Comparison of ENCODE assay signal across 27 cellular contexts in the genomic region with DNA sequence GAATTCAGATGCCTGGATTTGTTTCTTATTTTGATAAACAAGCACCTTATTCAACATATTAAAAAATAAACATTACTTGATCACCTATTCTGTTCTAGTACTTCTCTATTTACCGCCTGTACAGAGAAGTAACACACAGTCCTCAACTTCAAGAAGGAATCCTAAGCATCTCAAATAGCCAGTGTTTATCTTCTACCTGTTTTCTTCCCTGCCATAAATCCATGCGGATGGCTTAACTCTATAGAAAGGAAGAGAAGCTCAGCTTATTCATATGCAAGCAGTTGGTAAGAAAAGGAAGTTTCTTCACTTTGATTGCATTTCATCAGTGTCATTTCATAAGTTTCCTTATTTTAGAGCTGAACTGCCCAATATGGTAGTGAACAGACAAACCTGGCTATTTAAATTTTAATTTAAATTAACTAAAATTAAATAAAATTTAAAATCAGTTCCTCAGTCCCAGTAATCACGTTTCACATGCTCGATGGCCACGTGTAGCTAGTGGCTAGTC.
"Had no signal": no experiment of that assay in that cellular context is flagged by ENCODE, and none has a peak within 500 bp of the region (broad histone marks: within the 10 kb centered on the region; RNA-seq: fewer than 3 reads in every experiment).

No MANE protein-coding gene starts in this region.

- H3K9me3 ChIP-seq: adrenal gland, ascending aorta, esophagus muscularis mucosa, testis, uterus had no signal

- H3K4me3 ChIP-seq: adrenal gland, ascending aorta, dorsolateral prefrontal cortex, esophagus muscularis mucosa, hepatocyte, left lung, lung, neural progenitor cell, testis, uterus had no signal

- H3K36me3 Mint-ChIP-seq: activated naive CD8-positive, alpha-beta T cell; mesothelial cell of epicardium; neural progenitor cell; stimulated activated naive B cell treated with anti-CD40 and anti-IgM and Interleukin-4, amounts not matched to agents 10 μg/mL and 1 μg/mL and 100 μg/mL, for 72 hours had no signal

- H3K9ac ChIP-seq: neural progenitor cell had no signal

- H3K27me3 Mint-ChIP-seq: effector memory CD8-positive, alpha-beta T cell; progenitor cell of endocrine pancreas; stimulated activated naive B cell treated with anti-CD40 and anti-IgM and Interleukin-4, amounts not matched to agents 10 μg/mL and 1 μg/mL and 100 μg/mL, for 72 hours had no signal

- DNase-seq: activated naive CD4-positive, alpha-beta T cell; activated T-cell treated with anti-CD3 and anti-CD28 coated beads, Interleukin-2, amount 50 U/mL, for 1 hour; adrenal gland; brain microvascular endothelial cell; caudate nucleus; dorsolateral prefrontal cortex; effector memory CD8-positive, alpha-beta T cell; glutamatergic neuron; kidney glomerular epithelial cell; left lung; naive thymus-derived CD8-positive, alpha-beta T cell; stimulated activated CD4-positive, alpha-beta T cell treated with anti-CD3 and anti-CD28 coated beads, Interleukin-2, amount 100 ng/mL, for 48 hours; stimulated activated CD8-positive, alpha-beta memory T cell treated with anti-CD3 and anti-CD28 coated beads, Interleukin-4, amount 100 ng/mL, for 48 hours; stimulated activated naive B cell treated with anti-CD40 and anti-IgM and Interleukin-4, amounts not matched to agents 10 μg/mL and 1 μg/mL and 100 μg/mL, for 72 hours; testis; trophoblast cell; uterus had no signal

- H3K4me1 ChIP-seq: adrenal gland, ascending aorta, esophagus muscularis mucosa, left lung, testis, uterus had no signal

- H2AFZ ChIP-seq: hepatocyte, neural progenitor cell had no signal

- H3K9me3 Mint-ChIP-seq: effector memory CD8-positive, alpha-beta T cell; neural progenitor cell had no signal

- ATAC-seq: effector memory CD8-positive, alpha-beta T cell; left lung; naive thymus-derived CD8-positive, alpha-beta T cell; stimulated activated naive B cell treated with anti-CD40 and anti-IgM and Interleukin-4, amounts not matched to agents 10 μg/mL and 1 μg/mL and 100 μg/mL, for 72 hours had no signal

- H3K27ac Mint-ChIP-seq: activated naive CD8-positive, alpha-beta T cell; effector memory CD8-positive, alpha-beta T cell; mesothelial cell of epicardium; naive thymus-derived CD8-positive, alpha-beta T cell; neural progenitor cell; progenitor cell of endocrine pancreas; stimulated activated naive B cell treated with anti-CD40 and anti-IgM and Interleukin-4, amounts not matched to agents 10 μg/mL and 1 μg/mL and 100 μg/mL, for 72 hours had no signal

- H3K27me3 ChIP-seq: adrenal gland, ascending aorta, brain microvascular endothelial cell, dorsolateral prefrontal cortex, esophagus muscularis mucosa, hepatocyte, left lung, neural progenitor cell, testis, uterus had no signal

- H3K4me3 Mint-ChIP-seq: activated naive CD8-positive, alpha-beta T cell; effector memory CD8-positive, alpha-beta T cell; mesothelial cell of epicardium; naive thymus-derived CD8-positive, alpha-beta T cell; neural progenitor cell; stimulated activated naive B cell treated with anti-CD40 and anti-IgM and Interleukin-4, amounts not matched to agents 10 μg/mL and 1 μg/mL and 100 μg/mL, for 72 hours had no signal

- H3K4me2 ChIP-seq: hepatocyte, neural progenitor cell had no signal

- FAIRE-seq: colon, frontal cortex had no signal

- H3K36me3 ChIP-seq: adrenal gland, ascending aorta, brain microvascular endothelial cell, esophagus muscularis mucosa, left lung, neural progenitor cell, uterus had no signal

- H3K79me2 ChIP-seq: hepatocyte had no signal

- H3K4me1 Mint-ChIP-seq: mesothelial cell of epicardium; naive thymus-derived CD8-positive, alpha-beta T cell; neural progenitor cell; stimulated activated naive B cell treated with anti-CD40 and anti-IgM and Interleukin-4, amounts not matched to agents 10 μg/mL and 1 μg/mL and 100 μg/mL, for 72 hours had no signal

- H3K27ac ChIP-seq: adrenal gland, ascending aorta, brain microvascular endothelial cell, dorsolateral prefrontal cortex, esophagus muscularis mucosa, hepatocyte, left lung, neural progenitor cell, testis, uterus had no signal
